Comparison of ENCODE assay signal across 17 cellular contexts in genomic region chr14:54465654-54466053, GRCh38.
"Had no signal": no experiment of that assay in that cellular context is flagged by ENCODE, and none has a peak within 500 bp of the region (broad histone marks: within the 10 kb centered on the region; RNA-seq: fewer than 3 reads in every experiment).

No MANE protein-coding gene starts in this region.

- H3K4me3 ChIP-seq: body of pancreas, lung, psoas muscle, sigmoid colon had no signal

- H3K27me3 ChIP-seq: sigmoid colon had no signal

- DNase-seq: activated CD8-positive, alpha-beta memory T cell treated with anti-CD3 and anti-CD28 coated beads, Interleukin-2, amount 50 U/mL, for 4 hours; activated CD8-positive, alpha-beta T cell treated with anti-CD3 and anti-CD28 coated beads for 36 hours; activated naive CD4-positive, alpha-beta T cell treated with Interleukin-2 at 50 U/mL for 16 hours; body of pancreas; effector memory CD8-positive, alpha-beta T cell; erythroblast; hypothalamus; naive thymus-derived CD4-positive, alpha-beta T cell; nucleus accumbens; psoas muscle; sigmoid colon; stimulated activated CD4-positive, alpha-beta T cell treated with anti-CD3 and anti-CD28 coated beads, Interleukin-2, amount 100 ng/mL, for 24 hours; stimulated activated naive CD4-positive, alpha-beta T cell; T-cell; T1000; trophoblast cell had no signal

- H3K4me1 ChIP-seq: psoas muscle, sigmoid colon had no signal

- H3K9me3 ChIP-seq: psoas muscle had no signal

- ATAC-seq: activated CD8-positive, alpha-beta T cell treated with anti-CD3 and anti-CD28 coated beads for 36 hours; body of pancreas; effector memory CD8-positive, alpha-beta T cell; naive thymus-derived CD4-positive, alpha-beta T cell; psoas muscle; T-cell had no signal

- H3K36me3 ChIP-seq: sigmoid colon had no signal
